9 cellular contexts compared by ENCODE assay signal in the genomic region with DNA sequence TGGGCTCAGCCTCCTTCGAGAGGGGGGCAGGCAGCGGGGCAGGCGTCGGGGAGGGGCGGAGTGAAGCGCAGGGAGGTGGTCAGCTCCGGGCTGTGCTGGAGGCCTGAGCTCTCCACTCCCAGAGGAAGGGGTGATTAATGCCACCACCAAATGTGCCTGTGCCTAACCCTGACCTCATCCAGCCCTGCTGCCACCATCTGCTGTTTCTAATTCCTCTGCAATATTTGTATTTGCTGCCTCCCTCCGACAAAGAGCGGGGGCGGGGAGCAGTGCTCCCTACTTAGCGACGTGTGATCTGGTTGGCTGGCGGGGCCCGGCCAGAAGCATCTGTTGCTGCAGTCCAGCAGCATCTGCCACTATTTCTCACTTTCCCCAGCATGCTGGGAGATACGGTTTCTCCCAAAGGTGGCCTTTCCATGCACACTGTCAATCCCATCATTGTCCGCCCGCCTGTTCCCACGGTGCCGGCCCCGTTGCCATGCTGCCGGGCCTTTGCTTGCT. TPM values are rescaled to one million over a fixed set of nuclear protein-coding genes. Genes with fewer than 3 reads are reported as not detected.
DNase-seq lines count a peak whose midpoint lies in the region.
"Had no signal": no experiment of that assay in that cellular context is flagged by ENCODE, and none has a peak within 500 bp of the region (broad histone marks: within the 10 kb centered on the region; RNA-seq: fewer than 3 reads in every experiment).

No MANE protein-coding gene starts in this region.

- H3K4me3 Mint-ChIP-seq in activated CD4-positive, alpha-beta memory T cell treated with anti-CD3 and anti-CD28 coated beads for 36 hours, result no peak overlapping the region

- DNase-seq in NCI-H1417 (lab: John Stamatoyannopoulos, UW) (peak; percentile 19 to 95 (median 88)), SK-N-DZ (ENCODE audit: low spot score) (peak; percentile 71), hippocampal formation (lab: John Stamatoyannopoulos, UW) (peak; percentile 45 to 54), skeletal muscle cell (ENCODE audit: low read depth) (peak; percentile 44), kidney glomerular epithelial cell (lab: John Stamatoyannopoulos, UW) (no peak), HCEC 1CT (no peak)
- no peak for DNase-seq in activated CD4-positive, alpha-beta memory T cell treated with anti-CD3 and anti-CD28 coated beads for 36 hours
- DNase-seq in stimulated activated CD8-positive, alpha-beta memory T cell treated with anti-CD3 and anti-CD28 coated beads, Interleukin-4, amount 100 ng/mL, for 48 hours, result no peak

- no peak overlapping the region for H3K4me3 ChIP-seq in skeletal muscle cell (ENCODE audit: low read depth, low read length)
- H3K4me3 ChIP-seq: heart left ventricle had no signal

- H3K36me3 Mint-ChIP-seq in activated CD4-positive, alpha-beta memory T cell treated with anti-CD3 and anti-CD28 coated beads for 36 hours, result no peaks in the 10 kb centered on the region

- intact Hi-C loops in activated CD4-positive, alpha-beta memory T cell treated with anti-CD3 and anti-CD28 coated beads for 36 hours (cut with micrococcal nuclease), result no loop called here

- CTCF ChIA-PET in activated CD4-positive, alpha-beta memory T cell treated with anti-CD3 and anti-CD28 coated beads for 36 hours (lab: Charles Lee), result no interaction called here

- no peak overlapping the region for H3K27ac Mint-ChIP-seq in activated CD4-positive, alpha-beta memory T cell treated with anti-CD3 and anti-CD28 coated beads for 36 hours

- peaks cover 2% of the 10 kb centered on the region for H3K27me3 Mint-ChIP-seq in activated CD4-positive, alpha-beta memory T cell treated with anti-CD3 and anti-CD28 coated beads for 36 hours

- POLR2A ChIA-PET in activated CD4-positive, alpha-beta memory T cell treated with anti-CD3 and anti-CD28 coated beads for 36 hours (lab: Charles Lee), result no interaction called here

- H3K4me1 Mint-ChIP-seq in activated CD4-positive, alpha-beta memory T cell treated with anti-CD3 and anti-CD28 coated beads for 36 hours (ENCODE audit: low read depth), result no peaks in the 10 kb centered on the region

- no peaks in the 10 kb centered on the region for H3K9me3 Mint-ChIP-seq in activated CD4-positive, alpha-beta memory T cell treated with anti-CD3 and anti-CD28 coated beads for 36 hours

RNA-seq across cellular contexts. Expression of a gene that starts 47.0 kb away (rescaled TPM):
- 2.6 and 3.0 TPM in 2 replicates for polyA plus RNA-seq in SK-N-DZ (2014; cell fraction: cytosol; rRNA removed)
- 7.3 and 9.7 TPM in 2 replicates for polyA plus RNA-seq in SK-N-DZ (2014; cell fraction: nucleus; rRNA removed)
- total RNA-seq in activated CD4-positive, alpha-beta memory T cell treated with anti-CD3 and anti-CD28 coated beads for 36 hours, result under 1 TPM; 0.41 to 0.55 TPM

Comparison
In these comparisons a context has a peak if more than half of its experiments do, and no peak if none do; other contexts are left out.
1. DNase-seq: peak in NCI-H1417 (3 of 3), SK-N-DZ (single experiment), hippocampal formation (2 of 2) and skeletal muscle cell (single experiment); none in activated CD4-positive, alpha-beta memory T cell treated with anti-CD3 and anti-CD28 coated beads for 36 hours (single experiment), kidney glomerular epithelial cell (single experiment), stimulated activated CD8-positive, alpha-beta memory T cell treated with anti-CD3 and anti-CD28 coated beads, Interleukin-4, amount 100 ng/mL, for 48 hours (single experiment) and HCEC 1CT (single experiment).